In the genomic region with DNA sequence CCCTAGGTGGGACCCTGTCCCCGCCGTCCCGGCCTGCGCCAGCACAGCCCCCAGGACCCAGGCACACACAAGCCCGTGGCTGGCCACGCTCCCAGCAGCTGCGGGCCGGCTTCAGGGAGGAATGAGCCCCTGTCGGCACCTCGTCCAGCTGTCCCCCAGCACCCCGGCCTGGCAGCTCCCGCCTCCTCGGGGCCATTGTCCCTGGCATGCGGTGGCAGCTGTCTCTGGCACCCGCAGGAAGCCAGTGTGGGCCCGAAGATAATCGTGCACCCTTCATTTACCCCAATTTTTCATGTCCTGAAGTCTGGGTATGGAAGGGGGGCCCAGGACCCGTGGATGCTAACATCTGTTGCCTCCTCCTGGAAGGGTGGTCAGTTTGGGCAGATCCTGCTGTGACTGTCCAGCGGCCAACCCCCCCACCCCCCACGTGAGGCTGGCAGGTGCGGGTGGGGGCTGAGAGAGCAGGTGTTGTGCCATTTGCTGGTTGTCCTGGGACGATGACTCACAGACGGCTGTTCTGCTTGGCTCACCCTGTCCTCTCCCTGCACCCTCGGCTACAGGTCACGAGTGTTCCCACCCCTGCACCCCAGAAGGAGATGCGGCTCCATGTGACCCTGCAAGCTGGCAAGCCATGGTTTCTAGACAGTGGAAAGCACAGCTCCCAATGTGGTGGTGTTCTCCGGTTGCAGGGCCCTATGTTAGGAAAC, we compare ENCODE assay signal across 16 cellular contexts. TPM values are rescaled to one million over a fixed set of nuclear protein-coding genes. Genes with fewer than 3 reads are reported as not detected.
DNase-seq lines count a peak whose midpoint lies in the region; ATAC-seq and TF ChIP-seq lines count a peak whose summit lies in the region.
"Had no signal": no experiment of that assay in that cellular context is flagged by ENCODE, and none has a peak within 500 bp of the region (broad histone marks: within the 10 kb centered on the region; RNA-seq: fewer than 3 reads in every experiment).

No MANE protein-coding gene starts in this region.

- no peak overlapping the region for H4K8ac ChIP-seq in H9 (replicated peaks; ENCODE audit: insufficient read length, low read depth, low read length)

- H4K5ac ChIP-seq in H9 (ENCODE audit: insufficient read length, low read depth, low read length) = no peak overlapping the region

- peaks cover 3 to 14% of the 10 kb centered on the region in 2 experiments; a peak in 3 of 4 replicates for H3K4me1 Mint-ChIP-seq in H9

- no peaks in the 10 kb centered on the region for H3K4me1 ChIP-seq in H9 (ENCODE audit: insufficient read depth, low read length)
- H3K4me1 ChIP-seq: BE2C had no signal

- peaks cover 50% of the 10 kb centered on the region for H3K27me3 Mint-ChIP-seq in H9 (ENCODE audit: low read depth)
- H3K27me3 Mint-ChIP-seq: activated CD8-positive, alpha-beta T cell treated with anti-CD3 and anti-CD28 coated beads for 36 hours had no signal

- H2BK120ac ChIP-seq in H9 (ENCODE audit: low read depth, low read length, poor library complexity, severe bottlenecking) = no peak overlapping the region

- no peaks in the 10 kb centered on the region for H3K79me1 ChIP-seq in H9 (ENCODE audit: insufficient read depth, low read depth, low read length, poor library complexity, severe bottlenecking)

- no CpG with 5 or more reads among the region's 27 CpGs for WGBS in H9 (ENCODE audit: extremely low coverage, insufficient read length, low lambda C conversion rate)

- H3K79me2 ChIP-seq in H9 (ENCODE audit: insufficient read depth, low read length) = no peaks in the 10 kb centered on the region

- no peak overlapping the region for H3K4ac ChIP-seq in H9 (ENCODE audit: low read depth, low read length)

- H4K91ac ChIP-seq in H9 (ENCODE audit: insufficient read length, low read depth, low read length) = no peak overlapping the region

- no peak overlapping the region for H2BK5ac ChIP-seq in H9 (ENCODE audit: insufficient read length, low read length)

- H2AFZ ChIP-seq in H9 (ENCODE audit: low read length) = no peak overlapping the region

- no peak overlapping the region for H3K18ac ChIP-seq in H9 (ENCODE audit: insufficient read length, low read depth, low read length)

- no peak overlapping the region for H2BK12ac ChIP-seq in H9 (ENCODE audit: insufficient read length, low read depth, low read length)

- no peak overlapping the region for H3K4me3 Mint-ChIP-seq in H9
- H3K4me3 Mint-ChIP-seq: activated CD8-positive, alpha-beta T cell treated with anti-CD3 and anti-CD28 coated beads for 36 hours had no signal

- H2BK15ac ChIP-seq in H9 (ENCODE audit: low read depth, low read length) = no peak overlapping the region

- H3T11ph ChIP-seq in H9 (ENCODE audit: low read length) = no peak overlapping the region

- no peak overlapping the region for H3K9ac ChIP-seq in H9 (ENCODE audit: extremely low read depth, insufficient read length, low read length)

- H3K27ac Mint-ChIP-seq in H9 = no peak overlapping the region
- H3K27ac Mint-ChIP-seq: activated CD8-positive, alpha-beta T cell treated with anti-CD3 and anti-CD28 coated beads for 36 hours had no signal

- DNase-seq in COLO668 (lab: John Stamatoyannopoulos, UW; ENCODE audit: unreplicated experiment) (peak; percentile 72), RKO (ENCODE audit: low spot score) (peak; percentile 47), head of caudate nucleus (peak; percentile 69 to 92 (median 81)), sciatic nerve (ENCODE audit: low spot score) (no peak), NCI-H1694 treated with DMSO at 0.1 percent for 48 hours (lab: John Stamatoyannopoulos, UW) (no peak), posterior vena cava (ENCODE audit: low spot score) (no peak), H9 (no peak)
- no peak for DNase-seq in activated CD4-positive, CD25-positive, alpha-beta regulatory T cell treated with anti-CD3 and anti-CD28 coated beads, Interleukin-2, amount 50 U/mL, for 72 hours
- DNase-seq: activated CD8-positive, alpha-beta T cell treated with anti-CD3 and anti-CD28 coated beads for 36 hours; BE2C; H7; NCI-H2081; NCI-H526 treated with DMSO at 0.1 percent for 48 hours; PC-3; stomach had no signal

- H3K23ac ChIP-seq in H9 (ENCODE audit: insufficient read length, low read depth, low read length) = no peak overlapping the region

- H3K14ac ChIP-seq in H9 (ENCODE audit: insufficient read depth, low read length) = no peak overlapping the region

- peaks cover 0 to 6% of the 10 kb centered on the region in 2 experiments; a peak in 2 of 5 replicates for H3K9me3 Mint-ChIP-seq in H9
- H3K9me3 Mint-ChIP-seq: activated CD8-positive, alpha-beta T cell treated with anti-CD3 and anti-CD28 coated beads for 36 hours had no signal

- intact Hi-C loops in head of caudate nucleus (cut with DNase I) (loop anchor here (5.0 kb wide), 1 partner anchor 77 kb away; no protein-coding TSS in a partner anchor), sciatic nerve (cut with DNase I) (no loop called here), posterior vena cava (cut with DNase I) (no loop called here)

- no peaks in the 10 kb centered on the region for H4K20me1 ChIP-seq in H9 (ENCODE audit: control insufficient read depth, insufficient read depth, insufficient read length)

- no peak overlapping the region for H2BK20ac ChIP-seq in H9 (ENCODE audit: low read depth, low read length, poor library complexity, severe bottlenecking)

- H3K27me3 ChIP-seq in H9 (ENCODE audit: insufficient read depth, low read length) = peaks cover 5% of the 10 kb centered on the region; the same call in 1 of the 2 replicates

- H3K36me3 Mint-ChIP-seq in H9 (ENCODE audit: insufficient read depth in 1 of 3, low read depth in 3 of 3) = peaks cover 0 to 2% (median 0%) of the 10 kb centered on the region in 3 experiments; a peak in 1 of 7 replicates

- H3K9me3 ChIP-seq in H9 (ENCODE audit: control insufficient read depth, low read depth, low read length) = no peaks in the 10 kb centered on the region
- H3K9me3 ChIP-seq: BE2C, stomach had no signal

- H3K4me2 ChIP-seq in H9 (ENCODE audit: insufficient read depth, insufficient read length, low read length) = no peak overlapping the region

- no peak for TF ChIP-seq CTCF in H9 (conservative IDR thresholded peaks at IDR 0.05)

- ATAC-seq in sciatic nerve = peak; percentile 3
- ATAC-seq: activated CD8-positive, alpha-beta T cell treated with anti-CD3 and anti-CD28 coated beads for 36 hours; PC-3 had no signal

- no peak overlapping the region for H3K27ac ChIP-seq in H9 (ENCODE audit: insufficient read length, low read depth, low read length)
- H3K27ac ChIP-seq: coronary artery, stomach had no signal

- H3K23me2 ChIP-seq in H9 (ENCODE audit: insufficient read length, low read depth, low read length, poor library complexity, severe bottlenecking) = peaks cover 10% of the 10 kb centered on the region

- no peak overlapping the region for H2AK5ac ChIP-seq in H9 (ENCODE audit: insufficient read length, low read length)

- H3K56ac ChIP-seq in H9 (ENCODE audit: insufficient read length, low read depth, low read length) = no peak overlapping the region

RNA-seq across cellular contexts. Expression of a gene that starts 4.0 kb away (rescaled TPM):
- total RNA-seq in sciatic nerve (31.3 TPM), posterior vena cava (10 to 100 TPM; 16.4 to 21.8 TPM), H9 (2021) (7.1 and 7.8 TPM in 2 replicates)

RNA-seq across cellular contexts. Expression of a gene that starts 6.8 kb away (rescaled TPM):
- 57.7 TPM for total RNA-seq in sciatic nerve
- under 1 TPM; 0.71 to 0.79 TPM for total RNA-seq in posterior vena cava
- 8.9 and 9.6 TPM in 2 replicates for total RNA-seq in H9 (2021)

Comparison
In these comparisons a context has a peak if more than half of its experiments do, and no peak if none do; other contexts are left out.
1. DNase-seq: peak in COLO668 (single experiment), RKO (single experiment) and head of caudate nucleus (42 of 42); none in sciatic nerve (single experiment), activated CD4-positive, CD25-positive, alpha-beta regulatory T cell treated with anti-CD3 and anti-CD28 coated beads, Interleukin-2, amount 50 U/mL, for 72 hours (single experiment), NCI-H1694 treated with DMSO at 0.1 percent for 48 hours (single experiment), posterior vena cava (single experiment) and H9 (single experiment).